ENCODE assay signal across 16 cellular contexts in the genomic region with DNA sequence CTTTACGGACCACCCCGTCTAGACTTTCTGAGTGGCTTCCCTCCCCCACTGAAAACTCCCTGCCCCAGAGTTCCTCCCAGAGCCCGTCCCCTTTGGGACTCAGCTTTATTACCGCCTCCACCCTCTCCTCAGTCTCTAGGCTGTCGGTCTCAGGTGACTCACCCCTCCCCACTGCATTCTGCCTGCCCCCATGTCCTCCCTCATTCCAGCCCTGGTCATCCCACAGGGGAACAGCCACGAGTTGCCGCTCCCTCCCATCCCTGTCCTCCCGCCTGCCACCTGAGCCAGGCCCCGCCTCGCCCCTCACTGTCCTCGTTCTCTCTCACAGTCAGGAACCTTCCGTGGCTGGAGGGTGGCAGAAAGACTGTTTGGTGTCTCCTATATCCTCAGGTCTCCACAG. TPM values are rescaled to one million over a fixed set of nuclear protein-coding genes. Genes with fewer than 3 reads are reported as not detected.
DNase-seq lines count a peak whose midpoint lies in the region; ATAC-seq and TF ChIP-seq lines count a peak whose summit lies in the region.
"Had no signal": no experiment of that assay in that cellular context is flagged by ENCODE, and none has a peak within 500 bp of the region (broad histone marks: within the 10 kb centered on the region; RNA-seq: fewer than 3 reads in every experiment).

No MANE protein-coding gene starts in this region.

- H3K9me3 ChIP-seq in prostate gland (no peaks in the 10 kb centered on the region), PC-3 (ENCODE audit: low read length) (no peaks in the 10 kb centered on the region), T-helper 17 cell (ENCODE audit: control insufficient read depth, low read length, poor library complexity, severe bottlenecking) (no peaks in the 10 kb centered on the region)
- H3K9me3 ChIP-seq: tibial artery had no signal

- H3K9me3 Mint-ChIP-seq in Calu3 (ENCODE audit: low read depth, unreplicated experiment) (no peaks in the 10 kb centered on the region), WTC11 (no peaks in the 10 kb centered on the region)
- H3K9me3 Mint-ChIP-seq: activated T-helper 1 cell treated with anti-CD3 and anti-CD28 coated beads, Interleukin-12 subunit alpha, Interleukin-12 subunit beta, Interleukin-2, Interleukin-4 antibody, amounts not matched to agents 30 ng/mL and 10 ng/mL and 1 ng/mL, durations not matched to agents 14 hours and 24 hours and 36 hours; T-helper 2 cell treated with Interferon-gamma antibody and Interleukin-4, amounts not matched to agents 5 μg/mL and 100 μg/mL, for 36 hours had no signal

- H3K27me3 ChIP-seq in prostate gland (replicated peaks; ENCODE audit: insufficient read depth) (no peaks in the 10 kb centered on the region), PC-3 (ENCODE audit: low read length) (no peaks in the 10 kb centered on the region)
- H3K27me3 ChIP-seq: tibial artery had no signal

- peaks cover 14% of the 10 kb centered on the region for H3K4me1 Mint-ChIP-seq in Calu3 (ENCODE audit: low read depth, unreplicated experiment)
- H3K4me1 Mint-ChIP-seq in WTC11, result no peaks in the 10 kb centered on the region
- H3K4me1 Mint-ChIP-seq in T-helper 17 cell, result peaks cover 2% of the 10 kb centered on the region

- no peaks in the 10 kb centered on the region for H4K20me1 ChIP-seq in PC-3 (ENCODE audit: low read length)

- CTCF ChIA-PET in Calu3 (lab: Charles Lee) (interaction anchor here (0.6 kb wide), 2 partner anchors 55 to 69 kb away, joined by 4 to 6 read pairs; no protein-coding TSS in a partner anchor), WTC11 (lab: Charles Lee) (interaction anchor here (1.6 kb wide), 1 partner anchor 108 kb away, joined by 4 read pairs; no protein-coding TSS in a partner anchor), PC-3 (lab: Charles Lee) (no interaction called here)

- H3K27ac ChIP-seq in prostate gland, result peak overlapping the region; percentile 47 to 67
- no peak overlapping the region for H3K27ac ChIP-seq in PC-3 (ENCODE audit: low read length)
- H3K27ac ChIP-seq: tibial artery had no signal

- no peak overlapping the region for H3K9ac ChIP-seq in PC-3 (ENCODE audit: low read length)

- no peaks in the 10 kb centered on the region for H3K9me2 ChIP-seq in PC-3 (replicated peaks; ENCODE audit: low read length)

- peaks cover 18 to 34% of the 10 kb centered on the region in 2 donors for H3K36me3 ChIP-seq in prostate gland
- H3K36me3 ChIP-seq in PC-3 (ENCODE audit: low read depth, low read length), result peaks cover 72% of the 10 kb centered on the region

- ATAC-seq in WTC11 (no peak), PC-3 (no peak; the same call in 1 of the 2 replicates), T-helper 17 cell (no peak)
- ATAC-seq: left ventricle myocardium superior had no signal

- intact Hi-C loops in Calu3 (cut with micrococcal nuclease; ENCODE audit: unreplicated experiment) (loop anchor here (5.0 kb wide), 1 partner anchor 81 kb away; no protein-coding TSS in a partner anchor), prostate gland (cut with DNase I) (loop anchor here (5.0 kb wide), 1 partner anchor 141 kb away; no protein-coding TSS in a partner anchor), PC-3 (cut with micrococcal nuclease) (no loop called here)

- H3F3A ChIP-seq in PC-3 (ENCODE audit: low read length, unreplicated experiment), result no peaks in the 10 kb centered on the region

- H3K4me3 ChIP-seq in prostate gland, result no peak overlapping the region
- H3K4me3 ChIP-seq in PC-3 (ENCODE audit: low read length), result no peak overlapping the region
- H3K4me3 ChIP-seq: tibial artery had no signal

- no peak for TF ChIP-seq CTCF in Calu3 (IDR thresholded peaks at IDR 0.05; ENCODE audit: unreplicated experiment)
- TF ChIP-seq CTCF in WTC11 (IDR thresholded peaks at IDR 0.05), result no peak
- no peak for TF ChIP-seq CTCF in prostate gland (IDR thresholded peaks at IDR 0.05)
- TF ChIP-seq CTCF in PC-3 (conservative IDR thresholded peaks at IDR 0.05; ENCODE audit: low read depth, low read length), result no peak

- BruUV-seq in Calu3 (replicated peaks; lab: Mats Ljungman, UMichigan), result no TSS peak
- BruUV-seq in PC-3 (replicated peaks; lab: Mats Ljungman, UMichigan), result no TSS peak

- no peak for DNase-seq in Calu3
- no peak for DNase-seq in WTC11 (ENCODE audit: low spot score)
- peak; percentile 96 for DNase-seq in islet precursor cell
- DNase-seq in prostate gland (ENCODE audit: low spot score), result peak; percentile 26
- no peak for DNase-seq in Kasumi-1 (lab: John Stamatoyannopoulos, UW)
- no peak for DNase-seq in SKM-1 (lab: John Stamatoyannopoulos, UW; ENCODE audit: unreplicated experiment)
- DNase-seq in PC-3, result no peak
- no peak for DNase-seq in T-helper 17 cell
- DNase-seq: activated CD4-positive, alpha-beta T cell treated with anti-CD3 and anti-CD28 coated beads, Interleukin-2, amount 50 U/mL, for 1 hour; DMS153; effector CD8-positive, alpha-beta T cell; left ventricle myocardium superior; NCI-H526 had no signal

- no peak for TF ChIP-seq POLR2A in prostate gland (IDR thresholded peaks at IDR 0.05)

- WGBS in prostate gland, result 52% methylated on average over 12 of the region's 12 CpGs

- H3K4me1 ChIP-seq in prostate gland (replicated peaks), result peaks cover 3% of the 10 kb centered on the region
- no peaks in the 10 kb centered on the region for H3K4me1 ChIP-seq in PC-3 (ENCODE audit: insufficient read depth, low read length)

- H3K36me3 Mint-ChIP-seq in Calu3 (ENCODE audit: insufficient read depth, unreplicated experiment) (peaks cover 48% of the 10 kb centered on the region), WTC11 (peaks cover 86% of the 10 kb centered on the region), T-helper 17 cell (ENCODE audit: low read depth) (peaks cover 5% of the 10 kb centered on the region)

- H3K27me3 Mint-ChIP-seq in Calu3 (ENCODE audit: unreplicated experiment) (no peaks in the 10 kb centered on the region), WTC11 (ENCODE audit: low read depth) (no peaks in the 10 kb centered on the region), T-helper 17 cell (no peaks in the 10 kb centered on the region)

- POLR2A ChIA-PET in WTC11 (lab: Charles Lee) (no interaction called here), PC-3 (lab: Charles Lee; ENCODE audit: unreplicated experiment) (no interaction called here)

- H3K27ac Mint-ChIP-seq in Calu3 (ENCODE audit: unreplicated experiment) (peak overlapping the region; percentile 80), WTC11 (0 out of 2 replicates have a peak overlapping the region, but pooled peaks have one; percentile 44), T-helper 17 cell (no peak overlapping the region)
- H3K27ac Mint-ChIP-seq: activated T-helper 1 cell treated with anti-CD3 and anti-CD28 coated beads, Interleukin-12 subunit alpha, Interleukin-12 subunit beta, Interleukin-2, Interleukin-4 antibody, amounts not matched to agents 30 ng/mL and 10 ng/mL and 1 ng/mL, durations not matched to agents 14 hours and 24 hours and 36 hours; T-helper 2 cell treated with Interferon-gamma antibody and Interleukin-4, amounts not matched to agents 5 μg/mL and 100 μg/mL, for 36 hours had no signal

- no peak overlapping the region for H3K4me3 Mint-ChIP-seq in Calu3 (ENCODE audit: low read depth, unreplicated experiment)
- H3K4me3 Mint-ChIP-seq in WTC11, result no peak overlapping the region
- H3K4me3 Mint-ChIP-seq in T-helper 17 cell, result no peak overlapping the region
- H3K4me3 Mint-ChIP-seq: activated T-helper 1 cell treated with anti-CD3 and anti-CD28 coated beads, Interleukin-12 subunit alpha, Interleukin-12 subunit beta, Interleukin-2, Interleukin-4 antibody, amounts not matched to agents 30 ng/mL and 10 ng/mL and 1 ng/mL, durations not matched to agents 14 hours and 24 hours and 36 hours; T-helper 2 cell treated with Interferon-gamma antibody and Interleukin-4, amounts not matched to agents 5 μg/mL and 100 μg/mL, for 36 hours had no signal

- H3K79me2 ChIP-seq in PC-3 (ENCODE audit: low read length), result no peaks in the 10 kb centered on the region

- H2AFZ ChIP-seq in PC-3 (ENCODE audit: low read length), result no peak overlapping the region

- H3K4me2 ChIP-seq in PC-3 (ENCODE audit: low read length), result no peak overlapping the region

TF ChIP-seq in WTC11, 78 proteins besides CTCF, POLR2A, EP300 and RAD21 (continues in another document):
- TF ChIP-seq, protein P1, sequence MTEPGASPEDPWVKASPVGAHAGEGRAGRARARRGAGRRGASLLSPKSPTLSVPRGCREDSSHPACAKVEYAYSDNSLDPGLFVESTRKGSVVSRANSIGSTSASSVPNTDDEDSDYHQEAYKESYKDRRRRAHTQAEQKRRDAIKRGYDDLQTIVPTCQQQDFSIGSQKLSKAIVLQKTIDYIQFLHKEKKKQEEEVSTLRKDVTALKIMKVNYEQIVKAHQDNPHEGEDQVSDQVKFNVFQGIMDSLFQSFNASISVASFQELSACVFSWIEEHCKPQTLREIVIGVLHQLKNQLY (CRISPR knock-in tag; IDR thresholded peaks at IDR 0.05), result no peak
- TF ChIP-seq FOXJ3 (CRISPR knock-in tag; IDR thresholded peaks at IDR 0.05; ENCODE audit: borderline replicate concordance), result no peak
- TF ChIP-seq TEAD1 (CRISPR knock-in tag; IDR thresholded peaks at IDR 0.05), result no peak
- TF ChIP-seq, protein P2, sequence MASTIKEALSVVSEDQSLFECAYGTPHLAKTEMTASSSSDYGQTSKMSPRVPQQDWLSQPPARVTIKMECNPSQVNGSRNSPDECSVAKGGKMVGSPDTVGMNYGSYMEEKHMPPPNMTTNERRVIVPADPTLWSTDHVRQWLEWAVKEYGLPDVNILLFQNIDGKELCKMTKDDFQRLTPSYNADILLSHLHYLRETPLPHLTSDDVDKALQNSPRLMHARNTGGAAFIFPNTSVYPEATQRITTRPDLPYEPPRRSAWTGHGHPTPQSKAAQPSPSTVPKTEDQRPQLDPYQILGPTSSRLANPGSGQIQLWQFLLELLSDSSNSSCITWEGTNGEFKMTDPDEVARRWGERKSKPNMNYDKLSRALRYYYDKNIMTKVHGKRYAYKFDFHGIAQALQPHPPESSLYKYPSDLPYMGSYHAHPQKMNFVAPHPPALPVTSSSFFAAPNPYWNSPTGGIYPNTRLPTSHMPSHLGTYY (CRISPR knock-in tag; IDR thresholded peaks at IDR 0.05), result no peak
- TF ChIP-seq, protein P3, sequence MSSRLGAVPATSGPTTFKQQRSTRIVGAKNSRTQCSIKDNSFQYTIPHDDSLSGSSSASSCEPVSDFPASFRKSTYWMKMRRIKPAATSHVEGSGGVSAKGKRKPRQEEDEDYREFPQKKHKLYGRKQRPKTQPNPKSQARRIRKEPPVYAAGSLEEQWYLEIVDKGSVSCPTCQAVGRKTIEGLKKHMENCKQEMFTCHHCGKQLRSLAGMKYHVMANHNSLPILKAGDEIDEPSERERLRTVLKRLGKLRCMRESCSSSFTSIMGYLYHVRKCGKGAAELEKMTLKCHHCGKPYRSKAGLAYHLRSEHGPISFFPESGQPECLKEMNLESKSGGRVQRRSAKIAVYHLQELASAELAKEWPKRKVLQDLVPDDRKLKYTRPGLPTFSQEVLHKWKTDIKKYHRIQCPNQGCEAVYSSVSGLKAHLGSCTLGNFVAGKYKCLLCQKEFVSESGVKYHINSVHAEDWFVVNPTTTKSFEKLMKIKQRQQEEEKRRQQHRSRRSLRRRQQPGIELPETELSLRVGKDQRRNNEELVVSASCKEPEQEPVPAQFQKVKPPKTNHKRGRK (CRISPR knock-in tag; IDR thresholded peaks at IDR 0.05; ENCODE audit: borderline replicate concordance), result no peak

RNA-seq across cellular contexts. Expression of a gene that starts 57.3 kb away (rescaled TPM):
- 104 and 116 TPM in 2 replicates for total RNA-seq in Calu3 (2022)
- 268 to 295 TPM (median 284 TPM) in 3 replicates for total RNA-seq in WTC11 (2021)
- 100 to 1,000 TPM in 1 of 2 donors, 10 to 100 TPM in 1; 98.5 to 152 TPM for total RNA-seq in prostate gland
- 197 and 316 TPM in 2 replicates for total RNA-seq in PC-3 (2014; rRNA removed)
- 10 to 100 TPM; 93.9 to 94.0 TPM for total RNA-seq in T-helper 17 cell

Comparison
In these comparisons a context has a peak if more than half of its experiments do, and no peak if none do; other contexts are left out.
1. DNase-seq: peak in islet precursor cell (single experiment) and prostate gland (single experiment); none in Calu3 (single experiment), WTC11 (single experiment), Kasumi-1 (0 of 2), SKM-1 (single experiment), PC-3 (single experiment) and T-helper 17 cell (0 of 3).